In genomic region chr11:65778901-65779668, GRCh38 we compare ENCODE assay signal across 8 cellular contexts. TPM values are rescaled to one million over a fixed set of nuclear protein-coding genes. Genes with fewer than 3 reads are reported as not detected.
DNase-seq lines count a peak whose midpoint lies in the region; ATAC-seq, FAIRE-seq and TF ChIP-seq lines count a peak whose summit lies in the region.

No MANE protein-coding gene starts in this region.

- CTCF ChIA-PET in CD8-positive, alpha-beta T cell (lab: Charles Lee): interaction anchor here (0.6 to 7.6 kb wide), 34 partner anchors 9 to 392 kb away, joined by 3 to 118 read pairs (median 6); partner anchors contain the start of genes CCDC85B, CFL1, FIBP and FOSL1
- CTCF ChIA-PET in H1 (lab: Charles Lee; ENCODE audit: partially characterized antibody): interaction anchor here (0.6 to 13.2 kb wide), 45 partner anchors 9 to 443 kb away, joined by 3 to 347 read pairs (median 5); partner anchors contain the start of genes CCDC85B, EFEMP2, FIBP and KAT5

- peak overlapping the region; percentile 52; the same call in 1 of the 2 replicates for H2BK5ac ChIP-seq in H1 (ENCODE audit: low read depth, low read length)

- no peak overlapping the region for H3K56ac ChIP-seq in H1 (replicated peaks; ENCODE audit: insufficient read length, low read depth, low read length)

- no peak for ATAC-seq in CD8-positive, alpha-beta T cell

- H3K4ac ChIP-seq in H1 (replicated peaks; ENCODE audit: insufficient read length, low read depth, low read length): no peak overlapping the region

- H3K27ac ChIP-seq in CD8-positive, alpha-beta T cell (ENCODE audit: low read depth, low read length): no peak overlapping the region
- H3K27ac ChIP-seq in OCI-LY1 (ENCODE audit: low read depth, low read length, poor library complexity, severe bottlenecking) (no peak overlapping the region), H1 (ENCODE audit: low read depth, low read length) (no peak overlapping the region), osteoblast (ENCODE audit: low read depth, low read length) (no peak overlapping the region)

- no peaks in the 10 kb centered on the region for H3K9me3 Mint-ChIP-seq in CD8-positive, alpha-beta T cell

- H3K4me3 Mint-ChIP-seq in CD8-positive, alpha-beta T cell: peak overlapping the region; percentile 86

- no peaks in the 10 kb centered on the region for H3K9me3 ChIP-seq in CD8-positive, alpha-beta T cell (ENCODE audit: low read length)
- H3K9me3 ChIP-seq in OCI-LY1 (ENCODE audit: low read length) (no peaks in the 10 kb centered on the region), H1 (ENCODE audit: insufficient read depth in 2 of 2, low read depth in 1 of 2, low read length in 1 of 2) (no peaks in the 10 kb centered on the region), osteoblast (ENCODE audit: low read depth, low read length) (no peaks in the 10 kb centered on the region)

- H3K27ac Mint-ChIP-seq in CD8-positive, alpha-beta T cell: no peak overlapping the region

- no peaks in the 10 kb centered on the region for H3K79me2 ChIP-seq in OCI-LY1 (ENCODE audit: insufficient read depth, low read length)
- H3K79me2 ChIP-seq in H1 (ENCODE audit: control insufficient read depth in 1 of 2, insufficient read depth in 2 of 2, low read length in 2 of 2): no peaks in the 10 kb centered on the region
- peaks cover 35% of the 10 kb centered on the region for H3K79me2 ChIP-seq in osteoblast (ENCODE audit: insufficient read depth, low read length)

- no peaks in the 10 kb centered on the region for H3K27me3 Mint-ChIP-seq in CD8-positive, alpha-beta T cell (ENCODE audit: low read depth)

- no peak overlapping the region for H4K5ac ChIP-seq in H1 (ENCODE audit: insufficient read length, low read depth, low read length)

- no peak for TF ChIP-seq EP300 in H1 (IDR thresholded peaks at IDR 0.05; ENCODE audit: borderline replicate concordance in 1 of 2, low read depth in 2 of 2, low read length in 2 of 2)

- no peak for TF ChIP-seq POLR2A in H1 (IDR thresholded peaks at IDR 0.05; ENCODE audit: control extremely low read depth in 1 of 2, low read depth in 2 of 2, low read length in 2 of 2)
- no peak for TF ChIP-seq POLR2A in GM12891 (IDR thresholded peaks at IDR 0.05; ENCODE audit: low read depth, low read length)

- POLR2A ChIA-PET in CD8-positive, alpha-beta T cell (lab: Charles Lee): interaction anchor here (0.7 to 2.5 kb wide), 7 partner anchors 10 to 842 kb away, joined by 3 to 9 read pairs (median 3); no protein-coding TSS in a partner anchor
- POLR2A ChIA-PET in H1 (lab: Charles Lee; ENCODE audit: partially characterized antibody): interaction anchor here (0.7 to 2.3 kb wide), 14 partner anchors 9 to 126 kb away, joined by 3 to 7 read pairs (median 5); partner anchors contain the start of gene MUS81

- H3K14ac ChIP-seq in H1 (ENCODE audit: insufficient read length): no peak overlapping the region

- no peaks in the 10 kb centered on the region for H3K27me3 ChIP-seq in CD8-positive, alpha-beta T cell (ENCODE audit: insufficient read depth, low read length)
- H3K27me3 ChIP-seq in OCI-LY1 (ENCODE audit: insufficient read depth, low read length) (no peaks in the 10 kb centered on the region), H1 (replicated peaks in 1 of 4; ENCODE audit: control insufficient read depth in 3 of 4, extremely low read depth in 1 of 4, insufficient read depth in 3 of 4, low read length in 3 of 4) (peaks cover 0 to 15% (median 11%) of the 10 kb centered on the region in 4 experiments; a peak in 4 of 7 replicates), osteoblast (ENCODE audit: insufficient read depth, low read length) (no peaks in the 10 kb centered on the region)

- H2BK12ac ChIP-seq in H1 (ENCODE audit: low read depth, low read length): peak overlapping the region; percentile 60; the same call in 1 of the 2 replicates

- no peak overlapping the region for H2BK120ac ChIP-seq in H1 (replicated peaks; ENCODE audit: low read depth, low read length)

- H2AK5ac ChIP-seq in H1 (ENCODE audit: low read depth, low read length): no peak overlapping the region

- no peaks in the 10 kb centered on the region for H3F3A ChIP-seq in OCI-LY1 (ENCODE audit: insufficient read depth, low read length)

- H2BK15ac ChIP-seq in H1 (ENCODE audit: low read length): no peak overlapping the region

- no peak for TF ChIP-seq RAD21 in H1 (IDR thresholded peaks at IDR 0.05 in 1 of 2, conservative IDR thresholded peaks at IDR 0.05 in 1 of 2; ENCODE audit: low read depth in 2 of 2, low read length in 2 of 2)

- H3K4me1 Mint-ChIP-seq in CD8-positive, alpha-beta T cell (ENCODE audit: low read depth): peaks cover 7% of the 10 kb centered on the region

- H2BK20ac ChIP-seq in H1 (ENCODE audit: low read length): no peak overlapping the region

- H4K20me1 ChIP-seq in OCI-LY1 (ENCODE audit: insufficient read depth, low read length) (no peaks in the 10 kb centered on the region), H1 (replicated peaks in 1 of 2; ENCODE audit: control insufficient read depth in 1 of 2, insufficient read depth in 2 of 2, low read length in 2 of 2) (peaks cover 1 to 16% of the 10 kb centered on the region in 2 experiments), osteoblast (ENCODE audit: insufficient read depth, low read length) (peaks cover 35% of the 10 kb centered on the region)

- no peak overlapping the region for H3K23ac ChIP-seq in H1 (ENCODE audit: insufficient read length)

- peak overlapping the region; percentile 80; the same call in 1 of the 2 replicates for H4K8ac ChIP-seq in H1 (ENCODE audit: extremely low read depth, insufficient read depth, low read length)

- H3K36me3 ChIP-seq in CD8-positive, alpha-beta T cell (ENCODE audit: insufficient read depth, low read length): peaks cover 7% of the 10 kb centered on the region
- peaks cover 13% of the 10 kb centered on the region for H3K36me3 ChIP-seq in OCI-LY1 (ENCODE audit: insufficient read depth, low read length)
- peaks cover 0 to 11% (median 0%) of the 10 kb centered on the region in 4 experiments; a peak in 3 of 8 replicates for H3K36me3 ChIP-seq in H1 (ENCODE audit: control insufficient read depth in 2 of 4, insufficient read depth in 4 of 4, low read length in 3 of 4)
- peaks cover 9% of the 10 kb centered on the region for H3K36me3 ChIP-seq in osteoblast (ENCODE audit: insufficient read depth, low read length)

- 0 out of 2 replicates have a peak, but pooled peaks cover 2% of the 10 kb centered on the region for H3K79me1 ChIP-seq in H1 (ENCODE audit: low read depth, low read length)

- FAIRE-seq in H1 (lab: Jason Lieb, UNC) (no peak), GM12891 (lab: Jason Lieb, UNC) (no peak)

- TF ChIP-seq CTCF in CD8-positive, alpha-beta T cell (IDR thresholded peaks at IDR 0.05): no peak
- TF ChIP-seq CTCF in OCI-LY1 (IDR thresholded peaks at IDR 0.05; ENCODE audit: low read length): no peak
- TF ChIP-seq CTCF in H1 (IDR thresholded peaks at IDR 0.05; ENCODE audit: control extremely low read depth in 1 of 3, insufficient read depth in 1 of 3, low read depth in 1 of 3, low read length in 3 of 3): no peak
- no peak for TF ChIP-seq CTCF in osteoblast (IDR thresholded peaks at IDR 0.05; ENCODE audit: extremely low read depth, low read depth, low read length)

- H3K9me2 ChIP-seq in OCI-LY1 (ENCODE audit: low read depth, low read length): no peaks in the 10 kb centered on the region

- peaks cover 17% of the 10 kb centered on the region for H3K4me1 ChIP-seq in CD8-positive, alpha-beta T cell (ENCODE audit: insufficient read depth, low read length)
- H3K4me1 ChIP-seq in OCI-LY1 (ENCODE audit: insufficient read depth, low read length, severe bottlenecking) (peaks cover 6% of the 10 kb centered on the region), H1 (replicated peaks in 1 of 4; ENCODE audit: control insufficient read depth in 3 of 4, insufficient read depth in 4 of 4, low read length in 3 of 4) (peaks cover 0 to 14% (median 3%) of the 10 kb centered on the region in 4 experiments; a peak in 6 of 7 replicates), osteoblast (ENCODE audit: insufficient read depth, low read length) (peaks cover 5% of the 10 kb centered on the region)

- peak overlapping the region; percentile 85 for H3K4me3 ChIP-seq in CD8-positive, alpha-beta T cell (ENCODE audit: low read depth, low read length)
- peak overlapping the region; percentile 84 for H3K4me3 ChIP-seq in OCI-LY1 (ENCODE audit: low read depth, low read length, poor library complexity, severe bottlenecking)
- peak overlapping the region in 1 of 4 experiments; percentile 89; a peak in 2 of 8 replicates for H3K4me3 ChIP-seq in H1 (ENCODE audit: extremely low read depth in 1 of 4, insufficient read depth in 2 of 4, low read depth in 3 of 4, low read length in 4 of 4)
- peak overlapping the region; percentile 95 for H3K4me3 ChIP-seq in osteoblast (ENCODE audit: insufficient read depth, low read length)

- H3K23me2 ChIP-seq in H1 (ENCODE audit: low read depth, low read length): peaks cover 4% of the 10 kb centered on the region; the same call in 1 of the 2 replicates

- H4K91ac ChIP-seq in H1 (replicated peaks; ENCODE audit: insufficient read length, low read length): no peak overlapping the region

- H2AFZ ChIP-seq in OCI-LY1 (ENCODE audit: low read length): no peak overlapping the region
- no peak overlapping the region for H2AFZ ChIP-seq in H1 (ENCODE audit: low read length)
- H2AFZ ChIP-seq in osteoblast (ENCODE audit: low read length): no peak overlapping the region

- peak overlapping the region; percentile 82 for H3K4me2 ChIP-seq in OCI-LY1 (ENCODE audit: low read length)
- H3K4me2 ChIP-seq in H1 (ENCODE audit: insufficient read depth in 1 of 2, low read depth in 2 of 2, low read length in 2 of 2): peak overlapping the region in 1 of 2 experiments; percentile 95; a peak in 2 of 4 replicates
- peak overlapping the region; percentile 94 for H3K4me2 ChIP-seq in osteoblast (ENCODE audit: insufficient read depth, low read length)

- H3K18ac ChIP-seq in H1 (ENCODE audit: extremely low read depth, low read length): no peak overlapping the region; the same call in 1 of the 2 replicates

- peaks cover 21% of the 10 kb centered on the region for H3K36me3 Mint-ChIP-seq in CD8-positive, alpha-beta T cell

- H3K9ac ChIP-seq in OCI-LY1 (ENCODE audit: low read length) (no peak overlapping the region; the same call in 1 of the 2 replicates), H1 (replicated peaks in 1 of 4; ENCODE audit: extremely low read depth in 1 of 4, low read depth in 3 of 4, low read length in 3 of 4) (no peak overlapping the region)

- intact Hi-C loops in CD8-positive, alpha-beta T cell (cut with DNase I, micrococcal nuclease): no loop called here

- WGBS in H1 (ENCODE audit: extremely low coverage in 1 of 2, insufficient coverage in 1 of 2, insufficient read length in 1 of 2, insufficient replicate concordance in 2 of 2, low coverage in 1 of 2, low lambda C conversion rate in 2 of 2, missing lambda C conversion rate in 1 of 2), 2 experiments: 95% methylated on average over 20 of the region's 25 CpGs; no CpG with 5 or more reads in 1 of the 2 experiments

- peak in 1 of 7 experiments; percentile 45 for DNase-seq in CD8-positive, alpha-beta T cell
- no peak for DNase-seq in H1 (ENCODE audit: low read depth in 1 of 2, low spot score in 2 of 2)
- DNase-seq in osteoblast (ENCODE audit: insufficient read length, low spot score, missing footprints): peak; percentile 87
- no peak for DNase-seq in occipital lobe (lab: John Stamatoyannopoulos, UW)
- DNase-seq in HUDEP-2 (lab: John Stamatoyannopoulos, UW; ENCODE audit: unreplicated experiment in 76 of 76): no peak
- DNase-seq in CD1c-positive myeloid dendritic cell (ENCODE audit: extremely low spot score): no peak
- no peak for DNase-seq in GM12891 (ENCODE audit: insufficient read length, low spot score)

RNA-seq across cellular contexts. Expression of gene AP5B1, which starts 1.7 kb away (rescaled TPM):
- total RNA-seq in CD8-positive, alpha-beta T cell: 10 to 100 TPM; 12.8 to 13.0 TPM
- 9.9 and 10.0 TPM in 2 replicates for total RNA-seq in H1 (2021; fragmentation: NEBNext Ultra II Directional; extraction: Animal tissue kit (Norgen Biotek cat#: 25700))
- polyA plus RNA-seq in H1 (2011; rRNA removed): 7.6 and 10.3 TPM in 2 replicates
- polyA plus RNA-seq in H1 (2011; cell fraction: cytosol; rRNA removed): 6.2 TPM
- polyA plus RNA-seq in H1 (2011; cell fraction: nucleus; rRNA removed): 12.5 TPM
- polyA plus RNA-seq in H1 (2012, experiment 1 of 2): 5.0 to 7.0 TPM (median 6.4 TPM) in 4 replicates
- 6.4 TPM for polyA plus RNA-seq in H1 (2012, experiment 2 of 2)
- polyA plus RNA-seq in H1 (2013, experiment 1 of 2): 4.2 TPM
- polyA plus RNA-seq in H1 (2013, experiment 2 of 2): 4.2 TPM
- 8.5 and 8.6 TPM in 2 replicates for polyA minus RNA-seq in H1 (2011; rRNA and poly(A)+ RNA removed)
- 9.2 TPM for polyA minus RNA-seq in H1 (2011; cell fraction: cytosol; rRNA and poly(A)+ RNA removed)
- polyA minus RNA-seq in H1 (2011; cell fraction: nucleus; rRNA and poly(A)+ RNA removed): 10.7 TPM
- total RNA-seq in osteoblast (15.3 and 18.1 TPM in 2 replicates), occipital lobe (4.7 TPM)
- polyA plus RNA-seq in GM12891 (2012; ENCODE audit: low read depth, missing spikeins): 4.8 TPM

RNA-seq across cellular contexts. Expression of gene OVOL1, which starts 7.8 kb away (rescaled TPM):
- under 1 TPM; 0.31 to 0.33 TPM for total RNA-seq in CD8-positive, alpha-beta T cell
- total RNA-seq in H1 (2021; fragmentation: NEBNext Ultra II Directional; extraction: Animal tissue kit (Norgen Biotek cat#: 25700)): 3.3 and 3.4 TPM in 2 replicates
- 2.6 and 3.3 TPM in 2 replicates for polyA plus RNA-seq in H1 (2011; rRNA removed)
- polyA plus RNA-seq in H1 (2011; cell fraction: cytosol; rRNA removed): 2.5 TPM
- 3.3 TPM for polyA plus RNA-seq in H1 (2011; cell fraction: nucleus; rRNA removed)
- 2.3 to 2.6 TPM (median 2.5 TPM) in 4 replicates for polyA plus RNA-seq in H1 (2012, experiment 1 of 2)
- polyA plus RNA-seq in H1 (2012, experiment 2 of 2): 3.8 TPM
- polyA plus RNA-seq in H1 (2013, experiment 1 of 2): 1.8 TPM
- polyA plus RNA-seq in H1 (2013, experiment 2 of 2): 2.2 TPM
- 2.9 TPM in 2 replicates for polyA minus RNA-seq in H1 (2011; rRNA and poly(A)+ RNA removed)
- 1.4 TPM for polyA minus RNA-seq in H1 (2011; cell fraction: cytosol; rRNA and poly(A)+ RNA removed)
- 2.0 TPM for polyA minus RNA-seq in H1 (2011; cell fraction: nucleus; rRNA and poly(A)+ RNA removed)
- total RNA-seq in osteoblast (not detected in 2 replicates), occipital lobe (not detected)
- 0.09 TPM for polyA plus RNA-seq in GM12891 (2012; ENCODE audit: low read depth, missing spikeins)

RNA-seq across cellular contexts. Expression of gene SNX32, which starts 54.7 kb away (rescaled TPM):
- total RNA-seq in CD8-positive, alpha-beta T cell: under 1 TPM; 0.52 to 0.69 TPM
- total RNA-seq in H1 (2021; fragmentation: NEBNext Ultra II Directional; extraction: Animal tissue kit (Norgen Biotek cat#: 25700)): 1.1 and 2.2 TPM in 2 replicates
- polyA plus RNA-seq in H1 (2011; rRNA removed): 0.76 and 1.4 TPM in 2 replicates
- 0.96 TPM for polyA plus RNA-seq in H1 (2011; cell fraction: cytosol; rRNA removed)
- polyA plus RNA-seq in H1 (2011; cell fraction: nucleus; rRNA removed): 7.1 TPM
- 1.2 to 2.6 TPM (median 2.2 TPM) in 4 replicates for polyA plus RNA-seq in H1 (2012, experiment 1 of 2)
- 1.2 TPM for polyA plus RNA-seq in H1 (2012, experiment 2 of 2)
- 0.61 TPM for polyA plus RNA-seq in H1 (2013, experiment 1 of 2)
- polyA plus RNA-seq in H1 (2013, experiment 2 of 2): 0.57 TPM
- 0.54 and 1.1 TPM in 2 replicates for polyA minus RNA-seq in H1 (2011; rRNA and poly(A)+ RNA removed)
- polyA minus RNA-seq in H1 (2011; cell fraction: cytosol; rRNA and poly(A)+ RNA removed): not detected
- 1.6 TPM for polyA minus RNA-seq in H1 (2011; cell fraction: nucleus; rRNA and poly(A)+ RNA removed)
- total RNA-seq in osteoblast (1.1 and 1.5 TPM in 2 replicates), occipital lobe (7.3 TPM)
- polyA plus RNA-seq in GM12891 (2012; ENCODE audit: low read depth, missing spikeins): 1.4 TPM

RNA-seq across cellular contexts. Expression of gene RNASEH2C, which starts 58.5 kb away (rescaled TPM):
- 10 to 100 TPM; 27.7 to 32.0 TPM for total RNA-seq in CD8-positive, alpha-beta T cell
- total RNA-seq in H1 (2021; fragmentation: NEBNext Ultra II Directional; extraction: Animal tissue kit (Norgen Biotek cat#: 25700)): 37.9 and 40.2 TPM in 2 replicates
- polyA plus RNA-seq in H1 (2011; rRNA removed): 60.3 and 74.8 TPM in 2 replicates
- 61.0 TPM for polyA plus RNA-seq in H1 (2011; cell fraction: cytosol; rRNA removed)
- polyA plus RNA-seq in H1 (2011; cell fraction: nucleus; rRNA removed): 53.6 TPM
- polyA plus RNA-seq in H1 (2012, experiment 1 of 2): 22.2 to 39.2 TPM (median 31.6 TPM) in 4 replicates
- 22.1 TPM for polyA plus RNA-seq in H1 (2012, experiment 2 of 2)
- 30.3 TPM for polyA plus RNA-seq in H1 (2013, experiment 1 of 2)
- 31.1 TPM for polyA plus RNA-seq in H1 (2013, experiment 2 of 2)
- polyA minus RNA-seq in H1 (2011; rRNA and poly(A)+ RNA removed): 6.7 and 10.2 TPM in 2 replicates
- 26.4 TPM for polyA minus RNA-seq in H1 (2011; cell fraction: cytosol; rRNA and poly(A)+ RNA removed)
- 27.1 TPM for polyA minus RNA-seq in H1 (2011; cell fraction: nucleus; rRNA and poly(A)+ RNA removed)
- total RNA-seq in osteoblast: 27.4 and 27.9 TPM in 2 replicates
- 9.4 TPM for total RNA-seq in occipital lobe
- 59.1 TPM for polyA plus RNA-seq in GM12891 (2012; ENCODE audit: low read depth, missing spikeins)
